ENCODE assay signal across 10 cellular contexts in the genomic region with DNA sequence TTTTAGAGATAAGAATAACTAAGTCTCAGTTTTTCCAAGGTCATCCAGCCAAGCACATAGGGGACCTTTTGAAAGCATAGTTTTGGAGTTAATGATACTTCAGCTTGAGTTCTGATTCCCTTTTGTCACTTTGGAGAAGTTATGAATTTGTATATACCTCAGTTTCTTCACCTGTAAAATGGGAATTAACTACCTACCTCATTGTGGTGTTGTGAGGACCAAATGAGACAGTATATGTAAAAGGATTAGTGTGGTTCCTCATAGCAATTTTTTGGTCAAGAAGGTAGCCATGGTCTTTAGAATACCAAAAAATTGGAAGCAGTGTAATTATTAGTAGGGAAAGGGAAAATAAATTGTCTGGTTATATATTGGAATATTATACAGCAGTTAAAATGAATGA.
"Had no signal": no experiment of that assay in that cellular context is flagged by ENCODE, and none has a peak within 500 bp of the region (broad histone marks: within the 10 kb centered on the region; RNA-seq: fewer than 3 reads in every experiment).

No MANE protein-coding gene starts in this region.

- H2AFZ ChIP-seq: GM23338 had no signal

- H3K4me2 ChIP-seq: KMS-11 had no signal

- FAIRE-seq: H1, H54 had no signal

- H3K9ac ChIP-seq: KMS-11 had no signal

- DNase-seq: H9, HCEC 1CT, HFFc6, IMR-90, KBM-7 had no signal

- H3K27ac ChIP-seq: HL-60, KMS-11 had no signal

- H3K9me3 Mint-ChIP-seq: GM23338, H9, HFFc6 had no signal

- H3K4me3 ChIP-seq: GM23338 had no signal

- H3K4me3 Mint-ChIP-seq: GM23338, H9, HFFc6 had no signal

- H3K27ac Mint-ChIP-seq: HFFc6 had no signal
